29 cellular contexts compared by ENCODE assay signal in the genomic region with DNA sequence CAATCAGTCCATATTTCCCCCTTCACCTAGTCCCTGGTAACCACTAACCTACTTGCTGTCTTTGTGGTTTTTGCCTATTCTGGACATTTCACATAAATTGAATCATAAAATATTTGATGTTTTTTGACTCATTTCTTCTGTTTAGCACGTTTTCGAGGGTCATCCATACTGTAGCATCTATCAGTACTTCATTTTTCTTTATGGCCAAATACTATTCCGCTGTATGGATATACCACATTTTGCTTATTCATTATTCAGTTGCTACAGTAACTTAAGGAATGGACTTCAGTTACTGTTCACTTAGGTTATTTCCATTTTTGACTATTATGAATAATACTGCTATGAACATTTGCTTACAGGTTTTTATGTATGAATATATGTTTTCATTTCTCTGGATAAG. TPM values are rescaled to one million over a fixed set of nuclear protein-coding genes. Genes with fewer than 3 reads are reported as not detected.
DNase-seq lines count a peak whose midpoint lies in the region; ATAC-seq, FAIRE-seq and TF ChIP-seq lines count a peak whose summit lies in the region.
"Had no signal": no experiment of that assay in that cellular context is flagged by ENCODE, and none has a peak within 500 bp of the region (broad histone marks: within the 10 kb centered on the region; RNA-seq: fewer than 3 reads in every experiment).

No MANE protein-coding gene starts in this region.

- no peak overlapping the region for H3K27ac ChIP-seq in HEK293 (ENCODE audit: extremely low read depth, low read depth, low read length)
- peak overlapping the region in 3 of 4 donors; percentile 62 to 90 (median 89) for H3K27ac ChIP-seq in esophagus muscularis mucosa (replicated peaks in 1 of 4)
- peak overlapping the region; percentile 92 to 97 for H3K27ac ChIP-seq in uterus
- H3K27ac ChIP-seq: BLaER1 treated with 17β-estradiol and CSF1 and Interleukin-3, amounts not matched to agents 10 nM and 100 nM; C4-2B had no signal

- no peaks in the 10 kb centered on the region for H3K27me3 Mint-ChIP-seq in activated CD8-positive, alpha-beta T cell treated with anti-CD3 and anti-CD28 coated beads for 36 hours
- H3K27me3 Mint-ChIP-seq: CD4-positive, alpha-beta T cell had no signal

- H3K36me3 ChIP-seq in HEK293 (ENCODE audit: control insufficient read depth in 2 of 2, insufficient read depth in 1 of 2, low read length in 2 of 2) = no peaks in the 10 kb centered on the region; a peak in 1 of 3 replicates
- H3K36me3 ChIP-seq in esophagus muscularis mucosa = peaks cover 0 to 12% (median 0%) of the 10 kb centered on the region in 4 donors
- no peaks in the 10 kb centered on the region for H3K36me3 ChIP-seq in uterus
- H3K36me3 ChIP-seq: BLaER1 treated with 17β-estradiol and CSF1 and Interleukin-3, amounts not matched to agents 10 nM and 100 nM had no signal

- H3K9me3 Mint-ChIP-seq in activated CD8-positive, alpha-beta T cell treated with anti-CD3 and anti-CD28 coated beads for 36 hours = peaks cover 8% of the 10 kb centered on the region
- H3K9me3 Mint-ChIP-seq: CD4-positive, alpha-beta T cell had no signal

- no peaks in the 10 kb centered on the region for H3K36me3 Mint-ChIP-seq in activated CD8-positive, alpha-beta T cell treated with anti-CD3 and anti-CD28 coated beads for 36 hours (ENCODE audit: low read depth)
- H3K36me3 Mint-ChIP-seq: CD8-positive, alpha-beta T cell had no signal

- no peaks in the 10 kb centered on the region for H3K9me3 ChIP-seq in HEK293 (ENCODE audit: control insufficient read depth, insufficient read depth, low read depth, low read length)
- H3K9me3 ChIP-seq in esophagus muscularis mucosa = no peaks in the 10 kb centered on the region
- H3K9me3 ChIP-seq in uterus = no peaks in the 10 kb centered on the region
- H3K9me3 ChIP-seq: Caco-2 had no signal

- intact Hi-C loops in esophagus muscularis mucosa (cut with DNase I) (no loop called here), uterus (cut with DNase I; ENCODE audit: low total_unique reads) (no loop called here)
- intact Hi-C loops in activated CD8-positive, alpha-beta T cell treated with anti-CD3 and anti-CD28 coated beads for 36 hours (cut with micrococcal nuclease) = no loop called here

- TF ChIP-seq EP300 in esophagus muscularis mucosa (IDR thresholded peaks at IDR 0.05) = no peak

- POLR2A ChIA-PET in HEK293 (lab: Yijun Ruan, JAX) = interaction anchor here (0.6 kb wide), 1 partner anchor 10 kb away, joined by 6 read pairs; no protein-coding TSS in a partner anchor
- POLR2A ChIA-PET in HEK293T (lab: Yijun Ruan, JAX) = no interaction called here
- POLR2A ChIA-PET in activated CD8-positive, alpha-beta T cell treated with anti-CD3 and anti-CD28 coated beads for 36 hours (lab: Charles Lee) = no interaction called here

- WGBS in esophagus muscularis mucosa = 92% methylated on average over 3 of the region's 3 CpGs

- no peak for TF ChIP-seq CTCF in D721Med (IDR thresholded peaks at IDR 0.05; ENCODE audit: insufficient read depth, missing control alignments)
- TF ChIP-seq CTCF in HEK293 (tag by site-specific recombination; IDR thresholded peaks at IDR 0.05) = no peak
- no peak for TF ChIP-seq CTCF in esophagus muscularis mucosa (IDR thresholded peaks at IDR 0.05)
- TF ChIP-seq CTCF in uterus (IDR thresholded peaks at IDR 0.05) = no peak
- TF ChIP-seq CTCF in activated CD8-positive, alpha-beta T cell treated with anti-CD3 and anti-CD28 coated beads for 36 hours (IDR thresholded peaks at IDR 0.05) = no peak

- ATAC-seq in activated CD8-positive, alpha-beta T cell treated with anti-CD3 and anti-CD28 coated beads for 36 hours = no peak
- ATAC-seq: CD8-positive, alpha-beta T cell; GM12878 had no signal

- H3K4me1 Mint-ChIP-seq in activated CD8-positive, alpha-beta T cell treated with anti-CD3 and anti-CD28 coated beads for 36 hours (ENCODE audit: low read depth) = no peaks in the 10 kb centered on the region
- H3K4me1 Mint-ChIP-seq: B cell had no signal

- H3K4me1 ChIP-seq in HEK293 (ENCODE audit: control insufficient read depth, insufficient read depth, low read length) = 0 out of 2 replicates have a peak, but pooled peaks cover 3% of the 10 kb centered on the region
- peaks cover 33 to 91% (median 84%) of the 10 kb centered on the region in 4 donors for H3K4me1 ChIP-seq in esophagus muscularis mucosa
- H3K4me1 ChIP-seq in uterus = peaks cover 3 to 5% of the 10 kb centered on the region in 2 donors
- H3K4me1 ChIP-seq: BLaER1 treated with 17β-estradiol and CSF1 and Interleukin-3, amounts not matched to agents 10 nM and 100 nM; Caco-2 had no signal

- H3K27ac Mint-ChIP-seq in activated CD8-positive, alpha-beta T cell treated with anti-CD3 and anti-CD28 coated beads for 36 hours = no peak overlapping the region
- H3K27ac Mint-ChIP-seq: B cell; CD4-positive, alpha-beta T cell; CD8-positive, alpha-beta T cell had no signal

- H3K27me3 ChIP-seq in esophagus muscularis mucosa (no peaks in the 10 kb centered on the region), uterus (no peaks in the 10 kb centered on the region)
- H3K27me3 ChIP-seq: BLaER1 treated with 17β-estradiol and CSF1 and Interleukin-3, amounts not matched to agents 10 nM and 100 nM had no signal

- CTCF ChIA-PET in HEK293 (lab: Yijun Ruan, JAX) (no interaction called here), HEK293T (lab: Yijun Ruan, JAX) (no interaction called here)
- CTCF ChIA-PET in activated CD8-positive, alpha-beta T cell treated with anti-CD3 and anti-CD28 coated beads for 36 hours (lab: Charles Lee) = no interaction called here

- no peak overlapping the region for H3K4me3 ChIP-seq in HEK293 (ENCODE audit: low read depth, low read length)
- no peak overlapping the region for H3K4me3 ChIP-seq in esophagus muscularis mucosa
- H3K4me3 ChIP-seq in uterus = no peak overlapping the region
- H3K4me3 ChIP-seq: BLaER1 treated with 17β-estradiol and CSF1 and Interleukin-3, amounts not matched to agents 10 nM and 100 nM; GM12878 had no signal

- peak; percentile 86 for FAIRE-seq in D721Med (lab: Jason Lieb, UNC)
- FAIRE-seq: A204.1, GM12878, GM12892, GM19239 had no signal

- TF ChIP-seq POLR2A in esophagus muscularis mucosa (IDR thresholded peaks at IDR 0.05; ENCODE audit: low read depth) = no peak
- no peak for TF ChIP-seq POLR2A in uterus (IDR thresholded peaks at IDR 0.05)

- no peak overlapping the region for H3K4me3 Mint-ChIP-seq in activated CD8-positive, alpha-beta T cell treated with anti-CD3 and anti-CD28 coated beads for 36 hours
- H3K4me3 Mint-ChIP-seq: B cell; CD4-positive, alpha-beta T cell; CD8-positive, alpha-beta T cell had no signal

- no peak for DNase-seq in D721Med (ENCODE audit: insufficient read length, low spot score)
- no peak for DNase-seq in esophagus muscularis mucosa (ENCODE audit: extremely low spot score)
- DNase-seq in uterus = no peak
- DNase-seq in stimulated activated CD4-positive, alpha-beta T cell treated with anti-CD3 and anti-CD28 coated beads, Interleukin-12 subunit alpha, Interleukin-12 subunit beta, amount 100 ng/mL, for 4 hours = no peak
- DNase-seq in HEK293T (ENCODE audit: extremely low spot score) = no peak
- no peak for DNase-seq in activated CD8-positive, alpha-beta T cell treated with anti-CD3 and anti-CD28 coated beads for 36 hours
- DNase-seq: 8988T; ACHN; AML-193; Caco-2; Calu3; CD4-positive, alpha-beta T cell; CD8-positive, alpha-beta T cell; DMS 273 treated with DMSO at 0.1 percent for 48 hours; DMS153; DMS53; DMS79; DND-41; EL; GDM1 had no signal

TF ChIP-seq in HEK293, 187 proteins besides CTCF, POLR2A, EP300 and RAD21:
- TF ChIP-seq ZNF146 (tag by site-specific recombination; IDR thresholded peaks at IDR 0.05) (peak; percentile 52; the same call in 1 of the 2 replicates), ZNF248 (tag by site-specific recombination; IDR thresholded peaks at IDR 0.05) (no peak)

TF ChIP-seq in HEK293T, 16 proteins besides CTCF, POLR2A, EP300 and RAD21:
- TF ChIP-seq ELF4 (IDR thresholded peaks at IDR 0.05) (no peak), ZNF384 (IDR thresholded peaks at IDR 0.05) (no peak), SP1 (IDR thresholded peaks at IDR 0.05) (no peak), CTBP1 (IDR thresholded peaks at IDR 0.05; ENCODE audit: borderline replicate concordance) (no peak), LEF1 (IDR thresholded peaks at IDR 0.05; ENCODE audit: borderline replicate concordance) (no peak), FOXM1 (IDR thresholded peaks at IDR 0.05; ENCODE audit: borderline replicate concordance) (no peak), FOXA1 (IDR thresholded peaks at IDR 0.05) (no peak), SUZ12 (IDR thresholded peaks at IDR 0.05) (no peak), FOXK2 (IDR thresholded peaks at IDR 0.05) (no peak), BHLHE40 (IDR thresholded peaks at IDR 0.05; ENCODE audit: borderline replicate concordance) (no peak), L3MBTL2 (conservative IDR thresholded peaks at IDR 0.05) (no peak), TARDBP (IDR thresholded peaks at IDR 0.05) (no peak), ARNT (IDR thresholded peaks at IDR 0.05) (no peak)

RNA-seq across cellular contexts. Expression of a gene that starts 12.3 kb away (rescaled TPM):
- total RNA-seq in esophagus muscularis mucosa (100 to 1,000 TPM in 2 of 4 donors, 10 to 100 TPM in 2; 89.6 to 138 (median 112) TPM), uterus (100 to 1,000 TPM; 122 to 831 (median 207) TPM)
- not detected for total RNA-seq in activated CD8-positive, alpha-beta T cell treated with anti-CD3 and anti-CD28 coated beads for 36 hours
- total RNA-seq: G401 had no signal

Comparison
In these comparisons a context has a peak if more than half of its experiments do, and no peak if none do; other contexts are left out.
1. RNA of a gene that starts 12.3 kb away (total RNA-seq): 122 to 831 TPM in uterus and 89.6 to 138 TPM in esophagus muscularis mucosa; not detected in activated CD8-positive, alpha-beta T cell treated with anti-CD3 and anti-CD28 coated beads for 36 hours; every median in the first group is over 10 times any median in the second.